ENCODE assay signal across 8 cellular contexts in genomic region chr7:148697950-148698396, GRCh38. TPM values are rescaled to one million over a fixed set of nuclear protein-coding genes. Genes with fewer than 3 reads are reported as not detected.
A peak's percentile ranks its signal among the peaks of the same experiment; 100 is the strongest.
DNase-seq lines count a peak whose midpoint lies in the region; ATAC-seq lines count a peak whose summit lies in the region.

No MANE protein-coding gene starts in this region.

- DNase-seq in activated CD4-positive, alpha-beta T cell treated with anti-CD3 and anti-CD28 coated beads, Interleukin-2, amount 10 ng/mL, durations not matched to agents 7 days and 5 days = no peak
- no peak for DNase-seq in activated CD4-positive, alpha-beta T cell treated with anti-CD3 and anti-CD28 coated beads, Interleukin-2, amount 50 U/mL, for 48 hours
- DNase-seq in immature natural killer cell = peak in 2 of 3 donors; percentile 18 to 25
- DNase-seq in EL = no peak

- no peaks in the 10 kb centered on the region for H3K27me3 Mint-ChIP-seq in activated CD4-positive, alpha-beta T cell treated with anti-CD3 and anti-CD28 coated beads, Interleukin-2, amount 10 ng/mL, durations not matched to agents 7 days and 5 days
- H3K27me3 Mint-ChIP-seq in activated naive CD8-positive, alpha-beta T cell = no peaks in the 10 kb centered on the region
- H3K27me3 Mint-ChIP-seq in immature natural killer cell (ENCODE audit: low read depth in 3 of 3) = peaks cover 7 to 10% (median 8%) of the 10 kb centered on the region in 3 donors
- no peaks in the 10 kb centered on the region for H3K27me3 Mint-ChIP-seq in stimulated activated memory B cell treated with anti-CD40 and anti-IgM and Interleukin-4, amounts not matched to agents 10 μg/mL and 1 μg/mL and 100 μg/mL, for 72 hours

- peaks cover 45% of the 10 kb centered on the region for H3K4me1 Mint-ChIP-seq in activated CD4-positive, alpha-beta T cell treated with anti-CD3 and anti-CD28 coated beads, Interleukin-2, amount 10 ng/mL, durations not matched to agents 7 days and 5 days
- peaks cover 54% of the 10 kb centered on the region for H3K4me1 Mint-ChIP-seq in activated naive CD8-positive, alpha-beta T cell (ENCODE audit: low read depth)
- H3K4me1 Mint-ChIP-seq in immature natural killer cell = peaks cover 45 to 50% of the 10 kb centered on the region in 2 donors
- peaks cover 47% of the 10 kb centered on the region for H3K4me1 Mint-ChIP-seq in stimulated activated memory B cell treated with anti-CD40 and anti-IgM and Interleukin-4, amounts not matched to agents 10 μg/mL and 1 μg/mL and 100 μg/mL, for 72 hours

- peak overlapping the region; percentile 75 for H3K4me3 Mint-ChIP-seq in activated CD4-positive, alpha-beta T cell treated with anti-CD3 and anti-CD28 coated beads, Interleukin-2, amount 10 ng/mL, durations not matched to agents 7 days and 5 days
- peak overlapping the region; percentile 95 for H3K4me3 Mint-ChIP-seq in activated naive CD8-positive, alpha-beta T cell
- H3K4me3 Mint-ChIP-seq in immature natural killer cell = peak overlapping the region; percentile 84 to 91 (median 86)
- peak overlapping the region; percentile 88 for H3K4me3 Mint-ChIP-seq in stimulated activated memory B cell treated with anti-CD40 and anti-IgM and Interleukin-4, amounts not matched to agents 10 μg/mL and 1 μg/mL and 100 μg/mL, for 72 hours

- POLR2A ChIA-PET in activated CD4-positive, alpha-beta T cell treated with anti-CD3 and anti-CD28 coated beads, Interleukin-2, amount 10 ng/mL, durations not matched to agents 7 days and 5 days (lab: Charles Lee) = no interaction called here

- no peaks in the 10 kb centered on the region for H3K9me3 Mint-ChIP-seq in activated CD4-positive, alpha-beta T cell treated with anti-CD3 and anti-CD28 coated beads, Interleukin-2, amount 10 ng/mL, durations not matched to agents 7 days and 5 days
- no peaks in the 10 kb centered on the region for H3K9me3 Mint-ChIP-seq in activated naive CD8-positive, alpha-beta T cell (ENCODE audit: low read depth)
- no peaks in the 10 kb centered on the region for H3K9me3 Mint-ChIP-seq in immature natural killer cell
- no peaks in the 10 kb centered on the region for H3K9me3 Mint-ChIP-seq in stimulated activated memory B cell treated with anti-CD40 and anti-IgM and Interleukin-4, amounts not matched to agents 10 μg/mL and 1 μg/mL and 100 μg/mL, for 72 hours

- CTCF ChIA-PET in activated CD4-positive, alpha-beta T cell treated with anti-CD3 and anti-CD28 coated beads, Interleukin-2, amount 10 ng/mL, durations not matched to agents 7 days and 5 days (lab: Charles Lee) = interaction anchor here (1.2 kb wide), 2 partner anchors 76 to 122 kb away, joined by 3 read pairs; no protein-coding TSS in a partner anchor

- H3K36me3 Mint-ChIP-seq in activated CD4-positive, alpha-beta T cell treated with anti-CD3 and anti-CD28 coated beads, Interleukin-2, amount 10 ng/mL, durations not matched to agents 7 days and 5 days (ENCODE audit: low read depth) = peaks cover 11% of the 10 kb centered on the region
- H3K36me3 Mint-ChIP-seq in activated naive CD8-positive, alpha-beta T cell = peaks cover 4% of the 10 kb centered on the region
- no peaks in the 10 kb centered on the region for H3K36me3 Mint-ChIP-seq in immature natural killer cell
- no peaks in the 10 kb centered on the region for H3K36me3 Mint-ChIP-seq in stimulated activated memory B cell treated with anti-CD40 and anti-IgM and Interleukin-4, amounts not matched to agents 10 μg/mL and 1 μg/mL and 100 μg/mL, for 72 hours

- peak overlapping the region; percentile 91 for H3K27ac Mint-ChIP-seq in activated CD4-positive, alpha-beta T cell treated with anti-CD3 and anti-CD28 coated beads, Interleukin-2, amount 10 ng/mL, durations not matched to agents 7 days and 5 days
- peak overlapping the region; percentile 98 for H3K27ac Mint-ChIP-seq in activated naive CD8-positive, alpha-beta T cell
- H3K27ac Mint-ChIP-seq in immature natural killer cell = peak overlapping the region; percentile 82 to 93 (median 90)
- H3K27ac Mint-ChIP-seq in stimulated activated memory B cell treated with anti-CD40 and anti-IgM and Interleukin-4, amounts not matched to agents 10 μg/mL and 1 μg/mL and 100 μg/mL, for 72 hours = peak overlapping the region; percentile 93

- ATAC-seq in HG03565 (IDR thresholded peaks at IDR 0.05; ENCODE audit: unreplicated experiment) (peak; percentile 1), GM18498 (IDR thresholded peaks at IDR 0.05; ENCODE audit: unreplicated experiment) (no peak)
- no peak for ATAC-seq in stimulated activated memory B cell treated with anti-CD40 and anti-IgM and Interleukin-4, amounts not matched to agents 10 μg/mL and 1 μg/mL and 100 μg/mL, for 72 hours

RNA-seq across cellular contexts. Expression of gene CUL1, which starts 0.7 kb away (rescaled TPM):
- total RNA-seq in activated CD4-positive, alpha-beta T cell treated with anti-CD3 and anti-CD28 coated beads, Interleukin-2, amount 10 ng/mL, durations not matched to agents 7 days and 5 days = 10 to 100 TPM; 51.9 to 57.8 TPM
- polyA plus RNA-seq in immature natural killer cell = 10 to 100 TPM; 31.7 to 67.9 (median 32.4) TPM

Comparison
In these comparisons a context has a peak if more than half of its experiments do, and no peak if none do; other contexts are left out.
1. DNase-seq: peak in immature natural killer cell (2 of 3); none in activated CD4-positive, alpha-beta T cell treated with anti-CD3 and anti-CD28 coated beads, Interleukin-2, amount 10 ng/mL, durations not matched to agents 7 days and 5 days (single experiment), activated CD4-positive, alpha-beta T cell treated with anti-CD3 and anti-CD28 coated beads, Interleukin-2, amount 50 U/mL, for 48 hours (0 of 2) and EL (single experiment).
2. Peak in every context shown above with its lines, with median percentiles within 50 percentile points of each other: H3K27ac Mint-ChIP-seq and H3K4me3 Mint-ChIP-seq.